Comparison of ENCODE assay signal across 16 cellular contexts in the genomic region with DNA sequence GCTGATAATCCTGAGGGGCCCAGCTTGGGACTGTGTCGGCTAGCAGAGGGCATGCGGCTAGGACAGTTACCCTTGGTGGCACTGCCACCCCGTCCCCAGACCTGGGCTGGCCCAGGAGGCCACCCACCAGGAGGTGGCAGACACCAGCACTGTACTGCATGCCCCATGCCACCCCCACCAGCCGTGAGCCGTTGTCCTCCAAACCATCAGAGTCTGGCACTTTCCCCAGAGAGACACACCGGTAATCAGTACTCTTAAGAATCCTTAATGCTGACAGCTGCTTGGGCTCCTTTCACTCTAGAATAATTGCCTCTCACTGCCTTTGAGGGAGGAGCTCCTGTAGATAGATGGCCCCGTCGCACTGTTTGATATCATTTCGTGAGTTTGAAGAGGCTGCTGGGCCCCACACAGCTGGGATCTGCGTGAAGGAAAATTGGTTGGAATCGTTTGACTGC.
DNase-seq lines count a peak whose midpoint lies in the region; ATAC-seq, FAIRE-seq and TF ChIP-seq lines count a peak whose summit lies in the region.
"Had no signal": no experiment of that assay in that cellular context is flagged by ENCODE, and none has a peak within 500 bp of the region (broad histone marks: within the 10 kb centered on the region; RNA-seq: fewer than 3 reads in every experiment).

No MANE protein-coding gene starts in this region.

- no peak overlapping the region for H3K27ac ChIP-seq in KMS-11
- peak overlapping the region; percentile 22 for H3K27ac ChIP-seq in angular gyrus (ENCODE audit: low read depth, low read length)
- no peak overlapping the region for H3K27ac ChIP-seq in A673 (ENCODE audit: low read depth, low read length, poor library complexity, severe bottlenecking)
- H3K27ac ChIP-seq: left lung, PC-9, right lobe of liver had no signal

- no peak overlapping the region for H3K9ac ChIP-seq in KMS-11

- no peak overlapping the region for H3K27ac Mint-ChIP-seq in osteocyte (ENCODE audit: unreplicated experiment)
- H3K27ac Mint-ChIP-seq: activated B cell treated with CpG ODN at 0.5 μM for 24 hours, naive B cell had no signal

- H3K36me3 ChIP-seq in KMS-11 (ENCODE audit: insufficient read depth), result no peaks in the 10 kb centered on the region
- H3K36me3 ChIP-seq in A673 (ENCODE audit: insufficient read depth, low read length, poor library complexity, severe bottlenecking), result no peaks in the 10 kb centered on the region
- H3K36me3 ChIP-seq: right lobe of liver had no signal

- DNase-seq in NCI-H2107 treated with DMSO at 0.1 percent for 48 hours (lab: John Stamatoyannopoulos, UW; ENCODE audit: unreplicated experiment), result peak; percentile 63
- DNase-seq in osteocyte (ENCODE audit: extremely low spot score, unreplicated experiment), result peak; percentile 80
- no peak for DNase-seq in A673 (ENCODE audit: low spot score)
- DNase-seq in RCC 7860 (ENCODE audit: low spot score), result no peak
- DNase-seq: activated B cell treated with CpG ODN at 0.5 μM for 24 hours; left lung; naive B cell; PC-9; stimulated activated CD4-positive, alpha-beta T cell treated with anti-CD3 and anti-CD28 coated beads, Interleukin-4, amount 100 ng/mL, for 4 hours; stimulated activated naive CD4-positive, alpha-beta T cell had no signal

- POLR2A ChIA-PET in A673 (lab: Charles Lee; ENCODE audit: low non-redundant PET), result no interaction called here

- ATAC-seq in HG03139 (IDR thresholded peaks at IDR 0.05; ENCODE audit: unreplicated experiment), result no peak
- no peak for ATAC-seq in HG03571 (IDR thresholded peaks at IDR 0.05; ENCODE audit: unreplicated experiment)
- ATAC-seq: left lung had no signal

- no peaks in the 10 kb centered on the region for H3K4me1 Mint-ChIP-seq in osteocyte (ENCODE audit: unreplicated experiment)

- H3K79me2 ChIP-seq in KMS-11 (ENCODE audit: insufficient read depth, low read depth), result no peaks in the 10 kb centered on the region

- no peaks in the 10 kb centered on the region for H3K9me3 ChIP-seq in A673 (ENCODE audit: low read depth, low read length, poor library complexity, severe bottlenecking)
- H3K9me3 ChIP-seq: left lung, right lobe of liver had no signal

- H3K27me3 ChIP-seq in KMS-11 (ENCODE audit: insufficient read depth, low read depth) (no peaks in the 10 kb centered on the region), A673 (replicated peaks; ENCODE audit: insufficient read depth, low read depth, low read length, poor library complexity) (no peaks in the 10 kb centered on the region)
- H3K27me3 ChIP-seq: left lung, right lobe of liver had no signal

- no peak overlapping the region for H3K4me3 Mint-ChIP-seq in osteocyte (ENCODE audit: unreplicated experiment)
- H3K4me3 Mint-ChIP-seq: activated B cell treated with CpG ODN at 0.5 μM for 24 hours had no signal

- no peaks in the 10 kb centered on the region for H3K9me3 Mint-ChIP-seq in osteocyte (ENCODE audit: unreplicated experiment)
- H3K9me3 Mint-ChIP-seq: activated B cell treated with CpG ODN at 0.5 μM for 24 hours had no signal

- no TSS peak for BruUV-seq in A673 (replicated peaks; lab: Mats Ljungman, UMichigan)

- TF ChIP-seq CTCF in KMS-11 (conservative IDR thresholded peaks at IDR 0.05; ENCODE audit: low read depth, low read length), result 0 out of 2 replicates have a peak, but pooled peaks have one; percentile 14
- TF ChIP-seq CTCF in osteocyte (IDR thresholded peaks at IDR 0.05), result no peak
- TF ChIP-seq CTCF in A673 (conservative IDR thresholded peaks at IDR 0.05; ENCODE audit: low read depth, low read length), result no peak

- no peaks in the 10 kb centered on the region for H4K20me1 ChIP-seq in KMS-11 (ENCODE audit: insufficient read depth)

- H3K4me1 ChIP-seq in KMS-11 (ENCODE audit: low read depth, poor library complexity, severe bottlenecking) (peaks cover 12% of the 10 kb centered on the region), A673 (ENCODE audit: insufficient read depth, low read length, poor library complexity, severe bottlenecking) (no peaks in the 10 kb centered on the region)
- H3K4me1 ChIP-seq: right lobe of liver had no signal

- no peaks in the 10 kb centered on the region for H3K36me3 Mint-ChIP-seq in osteocyte (ENCODE audit: unreplicated experiment)

- no peak overlapping the region for H3K4me3 ChIP-seq in KMS-11 (IDR thresholded peaks at IDR 0.05; ENCODE audit: insufficient read depth, low read depth, low read length)
- H3K4me3 ChIP-seq in A673 (ENCODE audit: low read depth, low read length, poor library complexity, severe bottlenecking), result no peak overlapping the region
- H3K4me3 ChIP-seq: left lung, PC-9, right lobe of liver had no signal

- H3K27me3 Mint-ChIP-seq in osteocyte (ENCODE audit: unreplicated experiment), result no peaks in the 10 kb centered on the region
- H3K27me3 Mint-ChIP-seq: activated B cell treated with CpG ODN at 0.5 μM for 24 hours, naive B cell had no signal

- CTCF ChIA-PET in A673 (lab: Charles Lee), result interaction anchor here (1.2 kb wide), 1 partner anchor 245 kb away, joined by 8 read pairs; no protein-coding TSS in a partner anchor

- FAIRE-seq in RCC 7860 (lab: Jason Lieb, UNC), result no peak
- FAIRE-seq: colon had no signal

- intact Hi-C loops in A673 (cut with micrococcal nuclease; ENCODE audit: unreplicated experiment), result no loop called here

- H3K4me2 ChIP-seq in KMS-11, result no peak overlapping the region
- H3K4me2 ChIP-seq: PC-9 had no signal

- no peak overlapping the region for H2AFZ ChIP-seq in KMS-11 (ENCODE audit: low read depth)
- H2AFZ ChIP-seq: PC-9 had no signal

Comparison
In these comparisons a context has a peak if more than half of its experiments do, and no peak if none do; other contexts are left out.
1. DNase-seq: peak in NCI-H2107 treated with DMSO at 0.1 percent for 48 hours (single experiment) and osteocyte (single experiment); none in A673 (single experiment) and RCC 7860 (single experiment).